In the genomic region with DNA sequence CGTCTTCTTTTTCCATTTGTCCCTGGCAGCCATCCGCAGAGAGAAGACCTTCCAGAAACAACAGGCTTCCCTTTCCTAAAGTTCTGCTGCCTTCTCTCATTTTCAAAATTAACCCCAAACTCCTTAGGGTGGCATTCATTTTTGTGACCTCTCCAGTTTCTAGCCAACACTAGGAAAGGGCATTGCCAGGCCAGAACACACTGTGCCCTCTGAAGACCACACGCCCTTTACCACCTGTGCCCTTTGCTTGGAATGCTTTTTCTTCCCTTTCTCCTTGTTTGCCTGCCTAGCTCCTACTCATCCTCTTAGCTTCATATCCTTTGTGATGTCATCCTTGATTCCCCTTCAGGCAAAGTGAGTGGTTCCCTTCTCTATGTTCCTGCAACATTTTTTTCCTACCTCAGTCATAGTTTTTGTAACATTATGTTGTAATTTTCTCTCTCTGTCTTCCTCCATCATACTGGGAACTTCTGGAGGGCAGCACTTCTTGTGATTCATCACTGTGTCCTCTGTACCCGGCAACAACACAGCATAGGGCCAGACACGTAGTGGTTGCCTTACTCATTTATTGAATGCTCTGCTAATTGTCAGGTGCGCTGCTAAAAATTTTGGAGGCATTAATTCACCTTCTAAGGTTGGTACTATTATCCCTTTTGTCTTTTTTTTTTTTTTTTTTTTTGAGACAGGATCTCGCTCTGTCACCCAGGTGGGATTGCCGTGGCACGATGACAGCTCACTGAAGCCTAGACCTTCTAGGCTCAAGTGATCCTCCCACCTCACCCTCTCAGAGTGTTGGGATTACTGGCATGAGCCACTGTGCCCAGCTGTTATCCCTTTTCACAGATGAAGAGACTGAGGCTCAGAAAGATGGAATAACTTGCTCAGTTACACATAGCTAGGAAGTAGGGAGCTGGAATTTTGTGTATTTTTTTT, we compare ENCODE assay signal across 6 cellular contexts. TPM values are rescaled to one million over a fixed set of nuclear protein-coding genes. Genes with fewer than 3 reads are reported as not detected.
DNase-seq lines count a peak whose midpoint lies in the region; ATAC-seq lines count a peak whose summit lies in the region.

No MANE protein-coding gene starts in this region.

- DNase-seq in AG20443 (ENCODE audit: low spot score) (peak; percentile 71), RKO (ENCODE audit: low spot score) (peak; percentile 77), iPS DF 6.9 (ENCODE audit: low read depth, low spot score) (no peak), left lobe of liver (ENCODE audit: low spot score) (no peak)

- no peaks in the 10 kb centered on the region for H3K4me1 ChIP-seq in iPS DF 6.9 (ENCODE audit: control insufficient read depth, insufficient read depth, low read length)

- WGBS in iPS DF 6.9 (ENCODE audit: insufficient coverage, insufficient read length): no CpG with 5 or more reads among the region's 9 CpGs

- peak overlapping the region; percentile 39; the same call in 1 of the 2 replicates for H3K4me3 ChIP-seq in iPS DF 6.9 (ENCODE audit: low read length)

- no peaks in the 10 kb centered on the region for H3K27me3 ChIP-seq in iPS DF 6.9 (ENCODE audit: control insufficient read depth, insufficient read depth, low read length)

- ATAC-seq in HG02571 (IDR thresholded peaks at IDR 0.05; ENCODE audit: unreplicated experiment) (no peak), left lobe of liver (no peak), HG03469 (IDR thresholded peaks at IDR 0.05; ENCODE audit: unreplicated experiment) (no peak)

- H3K36me3 ChIP-seq in iPS DF 6.9 (ENCODE audit: control insufficient read depth, insufficient read depth, low read length): peaks cover 10% of the 10 kb centered on the region; the same call in 1 of the 2 replicates

- H3K27ac ChIP-seq in iPS DF 6.9 (ENCODE audit: low read length): no peak overlapping the region

- H3K9me3 ChIP-seq in iPS DF 6.9 (ENCODE audit: control insufficient read depth, insufficient read depth, low read length): no peaks in the 10 kb centered on the region

RNA-seq across cellular contexts. Expression of a gene that starts 1.0 kb away (rescaled TPM):
- total RNA-seq in left lobe of liver: 27.0 TPM

RNA-seq across cellular contexts. Expression of a gene that starts 10.3 kb away (rescaled TPM):
- total RNA-seq in left lobe of liver: 42.7 TPM

RNA-seq across cellular contexts. Expression of a gene that starts 17.0 kb away (rescaled TPM):
- 14.5 TPM for total RNA-seq in left lobe of liver

RNA-seq across cellular contexts. Expression of a gene that starts 23.9 kb away (rescaled TPM):
- total RNA-seq in left lobe of liver: 101 TPM

RNA-seq across cellular contexts. Expression of a gene that starts 29.7 kb away (rescaled TPM):
- 4.4 TPM for total RNA-seq in left lobe of liver

Comparison
In these comparisons a context has a peak if more than half of its experiments do, and no peak if none do; other contexts are left out.
1. DNase-seq: peak in AG20443 (single experiment) and RKO (single experiment); none in iPS DF 6.9 (single experiment) and left lobe of liver (single experiment).